Comparison of ENCODE assay signal across 10 cellular contexts in genomic region chr2:218010838-218011616, GRCh38. TPM values are rescaled to one million over a fixed set of nuclear protein-coding genes. Genes with fewer than 3 reads are reported as not detected.
DNase-seq lines count a peak whose midpoint lies in the region; ATAC-seq, FAIRE-seq and TF ChIP-seq lines count a peak whose summit lies in the region.
"Had no signal": no experiment of that assay in that cellular context is flagged by ENCODE, and none has a peak within 500 bp of the region (broad histone marks: within the 10 kb centered on the region; RNA-seq: fewer than 3 reads in every experiment).

No MANE protein-coding gene starts in this region.

- TF ChIP-seq CTCF in KMS-11 (conservative IDR thresholded peaks at IDR 0.05; ENCODE audit: low read depth, low read length) (no peak), bronchial epithelial cell (IDR thresholded peaks at IDR 0.05; ENCODE audit: insufficient read depth, low read length, severe bottlenecking) (no peak), neural cell (IDR thresholded peaks at IDR 0.05; ENCODE audit: poor library complexity, severe bottlenecking) (no peak)

- peaks cover 24 to 36% of the 10 kb centered on the region in 2 donors for H3K27me3 Mint-ChIP-seq in CD4-positive, alpha-beta memory T cell

- H3K9me3 Mint-ChIP-seq in CD4-positive, alpha-beta memory T cell: no peaks in the 10 kb centered on the region

- FAIRE-seq in bronchial epithelial cell (lab: Jason Lieb, UNC): no peak

- H3K4me1 ChIP-seq in CD4-positive, alpha-beta memory T cell (ENCODE audit: insufficient read depth, low read length): peaks cover 11% of the 10 kb centered on the region
- no peaks in the 10 kb centered on the region for H3K4me1 ChIP-seq in KMS-11 (ENCODE audit: low read depth, poor library complexity, severe bottlenecking)

- no peaks in the 10 kb centered on the region for H3K79me2 ChIP-seq in KMS-11 (ENCODE audit: insufficient read depth, low read depth)
- H3K79me2 ChIP-seq in neural cell (replicated peaks; ENCODE audit: insufficient read depth, low read length): no peaks in the 10 kb centered on the region

- no peaks in the 10 kb centered on the region for H3K9me3 ChIP-seq in CD4-positive, alpha-beta memory T cell (ENCODE audit: control insufficient read depth in 1 of 2, low read length in 2 of 2)
- no peaks in the 10 kb centered on the region for H3K9me3 ChIP-seq in neural cell (ENCODE audit: low read length)
- H3K9me3 ChIP-seq: ovary had no signal

- H3K9ac ChIP-seq in KMS-11: no peak overlapping the region
- peak overlapping the region; percentile 41 for H3K9ac ChIP-seq in neural cell (ENCODE audit: low read length)

- intact Hi-C loops in CD4-positive, alpha-beta memory T cell (cut with micrococcal nuclease): no loop called here

- H2AFZ ChIP-seq in KMS-11 (ENCODE audit: low read depth) (peak overlapping the region; percentile 73), neural cell (ENCODE audit: low read depth, low read length) (no peak overlapping the region)

- no peak overlapping the region for H3K27ac ChIP-seq in CD4-positive, alpha-beta memory T cell (ENCODE audit: low read depth, low read length)
- no peak overlapping the region for H3K27ac ChIP-seq in KMS-11
- no peak overlapping the region for H3K27ac ChIP-seq in neural cell (ENCODE audit: low read length)
- H3K27ac ChIP-seq: brain microvascular endothelial cell had no signal

- no peak for TF ChIP-seq EP300 in neural cell (conservative IDR thresholded peaks at IDR 0.05; ENCODE audit: poor library complexity, severe bottlenecking)

- no peak for TF ChIP-seq RAD21 in neural cell (conservative IDR thresholded peaks at IDR 0.05)

- H3K27ac Mint-ChIP-seq in CD4-positive, alpha-beta memory T cell: no peak overlapping the region

- no peaks in the 10 kb centered on the region for H3K36me3 Mint-ChIP-seq in CD4-positive, alpha-beta memory T cell

- H3F3A ChIP-seq in neural cell (ENCODE audit: insufficient read depth, low read length, poor library complexity, severe bottlenecking): no peaks in the 10 kb centered on the region

- H3K9me2 ChIP-seq in neural cell (ENCODE audit: insufficient read depth, low read length): no peaks in the 10 kb centered on the region

- ATAC-seq in HG03025 (IDR thresholded peaks at IDR 0.05; ENCODE audit: low FRiP score, unreplicated experiment) (no peak), GM21528 (IDR thresholded peaks at IDR 0.05; ENCODE audit: low FRiP score, unreplicated experiment) (no peak), HG03039 (IDR thresholded peaks at IDR 0.05; ENCODE audit: unreplicated experiment) (no peak)

- H4K20me1 ChIP-seq in KMS-11 (ENCODE audit: insufficient read depth): no peaks in the 10 kb centered on the region
- no peaks in the 10 kb centered on the region for H4K20me1 ChIP-seq in neural cell (ENCODE audit: insufficient read depth)

- CTCF ChIA-PET in CD4-positive, alpha-beta memory T cell (lab: Charles Lee; ENCODE audit: partially characterized antibody): no interaction called here

- H3K4me1 Mint-ChIP-seq in CD4-positive, alpha-beta memory T cell: peaks cover 1 to 18% (median 6%) of the 10 kb centered on the region in 4 donors

- DNase-seq in CD4-positive, alpha-beta memory T cell: no peak
- DNase-seq in bronchial epithelial cell (ENCODE audit: low read depth): no peak
- no peak for DNase-seq in NCI-H146 treated with DMSO at 0.1 percent for 48 hours (lab: John Stamatoyannopoulos, UW; ENCODE audit: unreplicated experiment)
- DNase-seq: brain microvascular endothelial cell had no signal

- H3K36me3 ChIP-seq in CD4-positive, alpha-beta memory T cell (ENCODE audit: insufficient read depth, low read length): no peaks in the 10 kb centered on the region
- H3K36me3 ChIP-seq in KMS-11 (ENCODE audit: insufficient read depth): no peaks in the 10 kb centered on the region
- H3K36me3 ChIP-seq in bronchial epithelial cell (ENCODE audit: control insufficient read depth, insufficient read depth, low read length): no peaks in the 10 kb centered on the region
- H3K36me3 ChIP-seq in neural cell (ENCODE audit: insufficient read depth, low read length): no peaks in the 10 kb centered on the region
- H3K36me3 ChIP-seq: brain microvascular endothelial cell, ovary had no signal

- peak overlapping the region in 7 of 8 donors; percentile 55 to 83 (median 79) for H3K4me3 Mint-ChIP-seq in CD4-positive, alpha-beta memory T cell

- H3K4me2 ChIP-seq in KMS-11 (no peak overlapping the region; the same call in 1 of the 2 replicates), neural cell (ENCODE audit: low read length) (no peak overlapping the region)

- no peaks in the 10 kb centered on the region for H3K27me3 ChIP-seq in CD4-positive, alpha-beta memory T cell (ENCODE audit: insufficient read depth, low read length)
- peaks cover 11% of the 10 kb centered on the region; the same call in 1 of the 2 replicates for H3K27me3 ChIP-seq in KMS-11 (ENCODE audit: insufficient read depth, low read depth)
- H3K27me3 ChIP-seq in bronchial epithelial cell (ENCODE audit: control insufficient read depth, insufficient read depth, low read length): peaks cover 9% of the 10 kb centered on the region
- H3K27me3 ChIP-seq in neural cell (ENCODE audit: insufficient read depth, low read depth, low read length): peaks cover 37% of the 10 kb centered on the region
- H3K27me3 ChIP-seq: ovary had no signal

- POLR2A ChIA-PET in CD4-positive, alpha-beta memory T cell (lab: Charles Lee; ENCODE audit: partially characterized antibody): no interaction called here

- H3K4me3 ChIP-seq in CD4-positive, alpha-beta memory T cell (ENCODE audit: low read length in 2 of 2): no peak overlapping the region
- H3K4me3 ChIP-seq in KMS-11 (IDR thresholded peaks at IDR 0.05; ENCODE audit: insufficient read depth, low read depth, low read length): no peak overlapping the region
- peak overlapping the region; percentile 53 for H3K4me3 ChIP-seq in bronchial epithelial cell (ENCODE audit: low read depth, low read length)
- H3K4me3 ChIP-seq in neural cell (ENCODE audit: low read length): peak overlapping the region; percentile 71

TF ChIP-seq in neural cell, 6 proteins besides CTCF, POLR2A, EP300 and RAD21:
- no peak for TF ChIP-seq REST (IDR thresholded peaks at IDR 0.05; ENCODE audit: borderline replicate concordance)

RNA-seq across cellular contexts. Expression of gene TNS1, which starts 8.2 kb away (rescaled TPM):
- total RNA-seq in CD4-positive, alpha-beta memory T cell: 1 to 10 TPM in 1 of 2 experiments, under 1 TPM in 1; 0.78 to 1.2 TPM
- not detected for polyA plus RNA-seq in CD4-positive, alpha-beta memory T cell
- total RNA-seq in bronchial epithelial cell: 1.6 and 2.0 TPM in 2 replicates
- polyA plus RNA-seq in neural cell: 1.5 and 2.1 TPM in 2 replicates
- polyA minus RNA-seq in neural cell: 8.8 and 9.7 TPM in 2 replicates

RNA-seq across cellular contexts. Expression of gene RUFY4, which starts 58.0 kb away (rescaled TPM):
- under 1 TPM; 0.30 to 0.81 TPM for total RNA-seq in CD4-positive, alpha-beta memory T cell
- polyA plus RNA-seq in CD4-positive, alpha-beta memory T cell: under 1 TPM in 1 of 2 donors, not detected in 1; 0.16 TPM
- not detected in 2 replicates for total RNA-seq in bronchial epithelial cell
- polyA plus RNA-seq in neural cell: not detected in 2 replicates
- not detected in 2 replicates for polyA minus RNA-seq in neural cell

Comparison
In these comparisons a context has a peak if more than half of its experiments do, and no peak if none do; other contexts are left out.
1. H3K4me3 ChIP-seq: peak in bronchial epithelial cell (single experiment) and neural cell (single experiment); none in CD4-positive, alpha-beta memory T cell (0 of 2) and KMS-11 (single experiment).